In genomic region chr2:76965772-76966171, GRCh38 we compare ENCODE assay signal across 24 cellular contexts.
"Had no signal": no experiment of that assay in that cellular context is flagged by ENCODE, and none has a peak within 500 bp of the region (broad histone marks: within the 10 kb centered on the region; RNA-seq: fewer than 3 reads in every experiment).

No MANE protein-coding gene starts in this region.

- H3K4me2 ChIP-seq: hepatocyte had no signal

- H3K4me3 ChIP-seq: hepatocyte, lower lobe of right lung, pancreas, prostate gland, sigmoid colon, spleen, tibial nerve, uterus had no signal

- DNase-seq: islet precursor cell; left ventricle myocardium superior; lower lobe of right lung; mammary epithelial cell; mesenchymal stem cell; naive thymus-derived CD8-positive, alpha-beta T cell; nucleus accumbens; pancreas; posterior cingulate gyrus; retina; right cardiac atrium; sigmoid colon; small intestine; spleen; stimulated activated CD4-positive, alpha-beta T cell treated with anti-CD3 and anti-CD28 coated beads, Interleukin-4, amount 100 ng/mL, for 4 hours; stimulated activated CD8-positive, alpha-beta memory T cell treated with anti-CD3 and anti-CD28 coated beads, Interleukin-4, amount 100 ng/mL, for 48 hours; stimulated activated naive CD4-positive, alpha-beta T cell treated with Interleukin-2 at 50 U/mL for 16 hours; stimulated activated naive CD8-positive, alpha-beta T cell treated with anti-CD3 and anti-CD28 coated beads, Interleukin-15, amount 100 ng/mL, for 72 hours; substantia nigra; uterus had no signal

- H3K27ac ChIP-seq: hepatocyte, lower lobe of right lung, pancreas, prostate gland, sigmoid colon, spleen, tibial nerve, uterus had no signal

- H3K27me3 ChIP-seq: hepatocyte, pancreas, sigmoid colon, spleen, tibial nerve, uterus had no signal

- H3K36me3 ChIP-seq: lower lobe of right lung, pancreas, prostate gland, sigmoid colon, spleen, tibial nerve, uterus had no signal

- ATAC-seq: left ventricle myocardium superior; lower lobe of right lung; naive thymus-derived CD8-positive, alpha-beta T cell; pancreas; right cardiac atrium; stimulated activated memory B cell treated with anti-CD40 and anti-IgM and Interleukin-4, amounts not matched to agents 10 μg/mL and 1 μg/mL and 100 μg/mL, for 72 hours; stimulated activated naive CD8-positive, alpha-beta T cell treated with anti-CD3 and anti-CD28 coated beads, Interleukin-15, amount 100 ng/mL, for 72 hours had no signal

- H3K79me2 ChIP-seq: hepatocyte had no signal

- H2AFZ ChIP-seq: hepatocyte had no signal

- H3K4me1 ChIP-seq: lower lobe of right lung, pancreas, prostate gland, sigmoid colon, spleen, tibial nerve, uterus had no signal

- H3K9me3 ChIP-seq: lower lobe of right lung, pancreas, prostate gland, sigmoid colon, spleen, tibial nerve, uterus had no signal
